In genomic region chr20:32040142-32040953, GRCh38 we compare ENCODE assay signal across 9 cellular contexts. TPM values are rescaled to one million over a fixed set of nuclear protein-coding genes. Genes with fewer than 3 reads are reported as not detected.
DNase-seq lines count a peak whose midpoint lies in the region; ATAC-seq, FAIRE-seq and TF ChIP-seq lines count a peak whose summit lies in the region.
"Had no signal": no experiment of that assay in that cellular context is flagged by ENCODE, and none has a peak within 500 bp of the region (broad histone marks: within the 10 kb centered on the region; RNA-seq: fewer than 3 reads in every experiment).

No MANE protein-coding gene starts in this region.

- H3K4me3 ChIP-seq in HL-60 (replicated peaks; ENCODE audit: insufficient read depth, low read length) (peak overlapping the region; percentile 6; the same call in 1 of the 2 replicates), K562 (no peak overlapping the region), pancreas (no peak overlapping the region)

- H3K4me1 ChIP-seq in K562 (replicated peaks in 1 of 2; ENCODE audit: control insufficient read depth in 2 of 2, insufficient read depth in 2 of 2, low read length in 2 of 2) (peaks cover 3 to 11% of the 10 kb centered on the region in 2 experiments; a peak in 2 of 5 replicates), pancreas (peaks cover 0 to 2% (median 0%) of the 10 kb centered on the region in 3 donors)

- in situ Hi-C loops in K562 (cut with MboI), result no loop called here

- no peak overlapping the region for H3K9ac ChIP-seq in K562 (ENCODE audit: insufficient read depth in 1 of 2, low read depth in 2 of 2, low read length in 2 of 2)

- H2AFZ ChIP-seq in K562 (ENCODE audit: low read depth, low read length), result no peak overlapping the region; the same call in 1 of the 2 replicates

- FAIRE-seq in K562 (lab: Jason Lieb, UNC) (no peak), pancreas (lab: Jason Lieb, UNC) (no peak)

- H3K4me3 Mint-ChIP-seq in mesothelial cell of epicardium, result no peak overlapping the region

- CTCF ChIA-PET in K562 (lab: Yijun Ruan, JAX; ENCODE audit: low intra/inter-chr PET ratio), result no interaction called here

- H3K4me1 Mint-ChIP-seq in mesothelial cell of epicardium, result peaks cover 3% of the 10 kb centered on the region

- POLR2A ChIA-PET in K562 (lab: Yijun Ruan, JAX), result no interaction called here

- H3K9me1 ChIP-seq in K562 (ENCODE audit: control insufficient read depth, insufficient read depth, low read length), result no peaks in the 10 kb centered on the region

- WGBS in K562 (ENCODE audit: insufficient coverage, low coverage, missing lambda C conversion rate), result 6% methylated on average over 6 of the region's 10 CpGs
- WGBS in pancreas, 2 donors, result 57 to 60% methylated on average over 10 of the region's 10 CpGs

- no TSS peak for BruUV-seq in K562 (replicated peaks; lab: Mats Ljungman, UMichigan)

- H3K9me3 Mint-ChIP-seq in mesothelial cell of epicardium, result no peaks in the 10 kb centered on the region

- TF ChIP-seq CTCF in HL-60 (IDR thresholded peaks at IDR 0.05; ENCODE audit: insufficient read depth, low read length) (no peak), K562 (IDR thresholded peaks at IDR 0.05 in 2 of 3, conservative IDR thresholded peaks at IDR 0.05 in 1 of 3; ENCODE audit: insufficient read depth in 2 of 3, low read depth in 1 of 3, low read length in 3 of 3) (no peak), pancreas (IDR thresholded peaks at IDR 0.05) (no peak), mesothelial cell of epicardium (IDR thresholded peaks at IDR 0.05; ENCODE audit: unreplicated experiment) (no peak)

- DNase-seq in HL-60 (ENCODE audit: low read depth in 1 of 2, low spot score in 1 of 2) (peak; percentile 86 to 95), K562 (ENCODE audit: extremely low read depth in 1 of 4, low spot score in 3 of 4) (no peak), pancreas (no peak), DMS114 treated with DMSO at 0.1 percent for 48 hours (lab: John Stamatoyannopoulos, UW; ENCODE audit: unreplicated experiment) (no peak), mesothelial cell of epicardium (ENCODE audit: low spot score in 2 of 2, unreplicated experiment in 2 of 2) (no peak)
- no peak for DNase-seq in activated CD4-positive, alpha-beta T cell treated with anti-CD3 and anti-CD28 coated beads, Interleukin-2, amount 50 U/mL, for 48 hours
- no peak for DNase-seq in stimulated activated CD4-positive, alpha-beta T cell treated with anti-CD3 and anti-CD28 coated beads, Interleukin-4, amount 100 ng/mL, for 1 hour

- TF ChIP-seq POLR2A in K562 (conservative IDR thresholded peaks at IDR 0.05), result no peak

- no peaks in the 10 kb centered on the region for H3K36me3 ChIP-seq in K562 (ENCODE audit: control insufficient read depth, insufficient read depth, low read length)
- H3K36me3 ChIP-seq in pancreas, result no peaks in the 10 kb centered on the region

- peak overlapping the region; percentile 83 for H3K27ac ChIP-seq in HL-60 (replicated peaks)
- no peak overlapping the region for H3K27ac ChIP-seq in K562 (ENCODE audit: extremely low read depth, low read depth, low read length)
- H3K27ac ChIP-seq in pancreas, result no peak overlapping the region

- no peak overlapping the region for H3K27ac Mint-ChIP-seq in mesothelial cell of epicardium

- no peaks in the 10 kb centered on the region for H3K79me2 ChIP-seq in K562 (ENCODE audit: control insufficient read depth, insufficient read depth, low read length)

- ATAC-seq in GM19035 (IDR thresholded peaks at IDR 0.05; ENCODE audit: unreplicated experiment) (peak; percentile 63), K562 (peak; percentile 53), pancreas (peak in 3 of 4 donors; percentile 38 to 87 (median 73))

- no peaks in the 10 kb centered on the region for H3K27me3 ChIP-seq in HL-60 (ENCODE audit: insufficient read depth, poor library complexity, severe bottlenecking)
- peaks cover 2 to 9% of the 10 kb centered on the region in 2 experiments; a peak in 2 of 5 replicates for H3K27me3 ChIP-seq in K562 (ENCODE audit: control insufficient read depth in 2 of 2, insufficient read depth in 2 of 2, low read length in 2 of 2)
- H3K27me3 ChIP-seq in pancreas, result peaks cover 0 to 8% (median 0%) of the 10 kb centered on the region in 4 donors

- TF ChIP-seq RAD21 in K562 (CRISPR knock-in tag; conservative IDR thresholded peaks at IDR 0.05 in 1 of 2, IDR thresholded peaks at IDR 0.05 in 1 of 2), result no peak

- intact Hi-C loops in K562 (cut with micrococcal nuclease), result no loop called here
- intact Hi-C loops in pancreas (cut with DNase I), result no loop called here

- H4K20me1 ChIP-seq in K562 (replicated peaks; ENCODE audit: control insufficient read depth, insufficient read depth, low read length), result no peaks in the 10 kb centered on the region

- H3K9me3 ChIP-seq in K562 (replicated peaks; ENCODE audit: control insufficient read depth, insufficient read depth, low read depth, low read length) (no peaks in the 10 kb centered on the region; the same call in 1 of the 2 replicates), pancreas (no peaks in the 10 kb centered on the region)

- no peak for TF ChIP-seq EP300 in K562 (IDR thresholded peaks at IDR 0.05; ENCODE audit: low read length)

- H3K27me3 Mint-ChIP-seq in mesothelial cell of epicardium (ENCODE audit: low read depth), result peaks cover 56% of the 10 kb centered on the region

- H3K36me3 Mint-ChIP-seq in mesothelial cell of epicardium, result no peaks in the 10 kb centered on the region

- H3K4me2 ChIP-seq in K562 (ENCODE audit: insufficient read depth, low read length), result peak overlapping the region; percentile 19; the same call in 1 of the 2 replicates

TF ChIP-seq in K562, 482 proteins besides CTCF, POLR2A, EP300 and RAD21 (continues in another document):
- TF ChIP-seq MAFK (IDR thresholded peaks at IDR 0.05; ENCODE audit: low read length) (peak; percentile 51; the same call in 1 of the 2 replicates), STAT6 (CRISPR knock-in tag; IDR thresholded peaks at IDR 0.05) (no peak), NFE2 (IDR thresholded peaks at IDR 0.05; ENCODE audit: low read depth) (peak; percentile 32; the same call in 1 of the 2 replicates), ELF1 (tag; IDR thresholded peaks at IDR 0.05) (peak; percentile 27; the same call in 1 of the 2 replicates)

RNA-seq across cellular contexts. Expression of gene HCK, which starts 11.7 kb away (rescaled TPM):
- not detected in 2 replicates for total RNA-seq in K562 (2011; cell fraction: chromatin; rRNA removed; ENCODE audit: low replicate concordance)
- total RNA-seq in K562 (2011; cell fraction: nucleolus; rRNA removed), result not detected in 2 replicates
- not detected in 2 replicates for total RNA-seq in K562 (2011; cell fraction: nucleoplasm; rRNA removed)
- total RNA-seq in K562 (2014; rRNA removed) (0.27 TPM in 1 of 2 replicates, not detected in the other), K562 (2014; rRNA removed; fragmentation: Illumina TruSeq; extraction: Trizol) (not detected in 2 replicates), K562 (2015; rRNA removed; fragmentation: Illumina TruSeq; extraction: Trizol) (0.38 and 0.51 TPM in 2 replicates), K562 (2021) (not detected in 2 replicates), pancreas (10 to 100 TPM in 1 of 6 donors, 1 to 10 TPM in 3, under 1 TPM in 2; 0.42 to 12.9 (median 2.3) TPM), mesothelial cell of epicardium (not detected in 3 replicates)
- polyA plus RNA-seq in K562 (2011; rRNA removed) (0.04 TPM in 1 of 2 replicates, not detected in the other), K562 (2014; fragmentation: Illumina TruSeq; extraction: Trizol) (not detected in 2 replicates), K562 (2014; fragmentation: Nextera tagmentation; extraction: Ambion mirVana) (not detected), K562 (2014; rRNA removed) (0.09 TPM in 1 of 2 replicates, not detected in the other), pancreas (1 to 10 TPM; 2.1 to 2.3 TPM)
- 0.01 and 0.07 TPM in 2 replicates for polyA plus RNA-seq in K562 (2011; cell fraction: cytosol; rRNA removed)
- polyA plus RNA-seq in K562 (2011; cell fraction: nucleus; rRNA removed), result not detected in 2 replicates
- polyA plus RNA-seq in K562 (2012), result 0.13 and 0.50 TPM in 2 replicates
- 0.18 TPM in 1 of 2 replicates, not detected in the other for polyA minus RNA-seq in K562 (2011; rRNA and poly(A)+ RNA removed)
- polyA minus RNA-seq in K562 (2011; cell fraction: cytosol; rRNA and poly(A)+ RNA removed), result not detected in 2 replicates
- not detected in 2 replicates for polyA minus RNA-seq in K562 (2011; cell fraction: nucleus; rRNA and poly(A)+ RNA removed)
- total RNA-seq: RPMI7951 had no signal

RNA-seq across cellular contexts. Expression of gene CCM2L, which starts 30.1 kb away (rescaled TPM):
- total RNA-seq in K562 (2011; cell fraction: chromatin; rRNA removed; ENCODE audit: low replicate concordance), result not detected in 2 replicates
- total RNA-seq in K562 (2011; cell fraction: nucleolus; rRNA removed), result not detected in 2 replicates
- not detected in 2 replicates for total RNA-seq in K562 (2011; cell fraction: nucleoplasm; rRNA removed)
- total RNA-seq in K562 (2014; rRNA removed), result not detected in 2 replicates
- total RNA-seq in K562 (2014; rRNA removed; fragmentation: Illumina TruSeq; extraction: Trizol), result not detected in 2 replicates
- total RNA-seq in K562 (2015; rRNA removed; fragmentation: Illumina TruSeq; extraction: Trizol), result not detected in 2 replicates
- not detected in 2 replicates for total RNA-seq in K562 (2021)
- polyA plus RNA-seq in K562 (2011; rRNA removed), result 0.04 TPM in 1 of 2 replicates, not detected in the other
- polyA plus RNA-seq in K562 (2011; cell fraction: cytosol; rRNA removed), result not detected in 2 replicates
- polyA plus RNA-seq in K562 (2011; cell fraction: nucleus; rRNA removed), result not detected in 2 replicates
- polyA plus RNA-seq in K562 (2012), result 0.30 TPM in 1 of 2 replicates, not detected in the other
- not detected in 2 replicates for polyA plus RNA-seq in K562 (2014; fragmentation: Illumina TruSeq; extraction: Trizol)
- not detected for polyA plus RNA-seq in K562 (2014; fragmentation: Nextera tagmentation; extraction: Ambion mirVana)
- polyA plus RNA-seq in K562 (2014; rRNA removed), result not detected in 2 replicates
- not detected in 2 replicates for polyA minus RNA-seq in K562 (2011; rRNA and poly(A)+ RNA removed)
- not detected in 2 replicates for polyA minus RNA-seq in K562 (2011; cell fraction: cytosol; rRNA and poly(A)+ RNA removed)
- not detected in 2 replicates for polyA minus RNA-seq in K562 (2011; cell fraction: nucleus; rRNA and poly(A)+ RNA removed)
- 1 to 10 TPM in 2 of 6 donors, under 1 TPM in 4; 0.31 to 2.2 (median 0.75) TPM for total RNA-seq in pancreas
- 1 to 10 TPM; 5.3 to 6.7 TPM for polyA plus RNA-seq in pancreas
- total RNA-seq in mesothelial cell of epicardium, result 0.16 to 0.38 TPM in 2 of 3 replicates, not detected in the other
- total RNA-seq: RPMI7951 had no signal

Comparison
In these comparisons a context has a peak if more than half of its experiments do, and no peak if none do; other contexts are left out.
1. DNase-seq: peak in HL-60 (2 of 2); none in K562 (0 of 4), pancreas (0 of 6), activated CD4-positive, alpha-beta T cell treated with anti-CD3 and anti-CD28 coated beads, Interleukin-2, amount 50 U/mL, for 48 hours (0 of 2), DMS114 treated with DMSO at 0.1 percent for 48 hours (single experiment), mesothelial cell of epicardium (0 of 2) and stimulated activated CD4-positive, alpha-beta T cell treated with anti-CD3 and anti-CD28 coated beads, Interleukin-4, amount 100 ng/mL, for 1 hour (single experiment).
2. Peak in every context shown above with its lines, with median percentiles within 50 percentile points of each other: ATAC-seq.